Comparison of ENCODE assay signal across 1 cellular context in the genomic region with DNA sequence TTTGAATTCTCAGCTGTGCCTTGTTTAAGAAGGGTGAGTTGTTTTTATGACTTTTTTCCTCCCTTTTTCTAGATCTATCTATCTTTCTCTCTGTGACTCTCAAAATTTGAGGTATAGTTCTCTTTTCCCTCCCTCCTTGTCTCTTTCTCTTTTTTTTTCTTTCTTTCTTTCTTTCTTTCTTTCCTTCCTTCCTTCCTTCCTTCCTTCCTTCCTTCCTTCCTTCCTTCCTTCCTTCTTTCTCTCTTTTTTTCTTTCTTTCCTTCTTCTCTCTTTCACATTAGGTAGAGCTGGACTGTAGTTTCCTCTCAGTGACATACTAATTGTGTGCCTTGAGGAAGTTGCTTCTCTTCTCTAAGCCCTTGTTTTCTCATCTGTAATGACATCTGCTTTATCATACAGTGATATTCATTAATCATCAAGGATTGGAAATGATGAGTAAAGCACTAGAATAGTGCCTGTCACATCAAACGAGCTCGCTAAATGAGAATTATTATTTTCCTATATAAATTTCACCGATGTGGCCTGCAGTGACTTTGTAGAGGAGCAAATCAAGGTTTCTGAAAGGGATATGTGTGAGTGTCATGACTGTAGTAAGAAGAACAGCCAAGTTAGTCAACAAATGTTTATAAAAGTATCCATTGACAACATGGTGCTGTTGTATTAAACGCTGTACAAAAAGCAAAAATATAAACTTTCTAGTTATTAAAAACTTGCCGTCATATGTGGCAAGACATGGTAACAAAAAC.
TF ChIP-seq lines count a peak whose summit lies in the region.

No MANE protein-coding gene starts in this region.

TF ChIP-seq in endothelial cell of umbilical vein, 7 proteins besides CTCF, POLR2A, EP300 and RAD21 (continued from another document):
- no peak for TF ChIP-seq GATA2 (IDR thresholded peaks at IDR 0.05; ENCODE audit: insufficient read depth, insufficient read length, low read depth, low read length)
- no peak for TF ChIP-seq POLR2AphosphoS5 (IDR thresholded peaks at IDR 0.05; ENCODE audit: insufficient read depth, low read depth, low read length)
- no peak for TF ChIP-seq MYC (IDR thresholded peaks at IDR 0.05; ENCODE audit: low read depth, low read length)
